11 cellular contexts compared by ENCODE assay signal in the genomic region with DNA sequence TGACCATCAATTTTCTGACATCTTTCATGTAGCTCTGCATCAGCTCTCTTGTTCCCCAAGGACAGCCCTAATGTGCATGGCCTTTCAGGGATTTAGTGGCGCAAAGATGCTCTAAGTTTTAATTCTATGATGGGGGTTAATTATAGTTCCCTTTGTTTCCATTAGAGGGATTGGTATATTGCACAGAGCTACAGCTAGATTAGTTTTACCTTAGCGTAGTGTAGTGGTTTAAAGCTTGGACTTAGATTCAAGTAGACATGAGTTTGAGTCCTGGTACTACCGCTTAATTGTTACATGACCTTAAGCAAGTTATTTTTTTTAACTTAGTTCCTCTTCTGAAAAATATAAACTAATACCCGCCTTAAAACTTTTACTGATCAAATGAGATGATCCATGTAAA.
"Had no signal": no experiment of that assay in that cellular context is flagged by ENCODE, and none has a peak within 500 bp of the region (broad histone marks: within the 10 kb centered on the region; RNA-seq: fewer than 3 reads in every experiment).

No MANE protein-coding gene starts in this region.

- H3K9me3 ChIP-seq: ascending aorta, right lobe of liver, spleen, testis, upper lobe of left lung had no signal

- H3K36me3 ChIP-seq: ascending aorta, right lobe of liver, spleen, upper lobe of left lung had no signal

- H3K27ac ChIP-seq: ascending aorta, right lobe of liver, spleen, testis, upper lobe of left lung had no signal

- ATAC-seq: right lobe of liver, T-cell had no signal

- DNase-seq: activated naive CD4-positive, alpha-beta T cell treated with anti-CD3 and anti-CD28 coated beads for 36 hours; activated naive CD8-positive, alpha-beta T cell treated with anti-CD3 and anti-CD28 coated beads, Interleukin-2, amount 50 U/mL, for 24 hours; right lobe of liver; spleen; stimulated activated naive CD8-positive, alpha-beta T cell treated with anti-CD3 and anti-CD28 coated beads, Interleukin-15, amount 100 ng/mL, for 72 hours; T-cell; T1000; testis; upper lobe of left lung had no signal

- FAIRE-seq: endometrium had no signal

- H3K4me1 ChIP-seq: ascending aorta, spleen, testis, upper lobe of left lung had no signal

- H3K4me3 ChIP-seq: ascending aorta, right lobe of liver, spleen, testis, upper lobe of left lung had no signal

- H3K27me3 ChIP-seq: ascending aorta, right lobe of liver, spleen, testis, upper lobe of left lung had no signal
